ENCODE assay signal across 18 cellular contexts in genomic region chr2:3494984-3495666, GRCh38. TPM values are rescaled to one million over a fixed set of nuclear protein-coding genes. Genes with fewer than 3 reads are reported as not detected.
A peak's percentile ranks its signal among the peaks of the same experiment; 100 is the strongest.
DNase-seq lines count a peak whose midpoint lies in the region; ATAC-seq and TF ChIP-seq lines count a peak whose summit lies in the region.
"Had no signal": no experiment of that assay in that cellular context is flagged by ENCODE, and none has a peak within 500 bp of the region (broad histone marks: within the 10 kb centered on the region; RNA-seq: fewer than 3 reads in every experiment).

No MANE protein-coding gene starts in this region.

- no peak overlapping the region for H3K27ac Mint-ChIP-seq in activated CD8-positive, alpha-beta memory T cell treated with anti-CD3 and anti-CD28 coated beads, Interleukin-2, amount 10 ng/mL, durations not matched to agents 7 days and 5 days
- H3K27ac Mint-ChIP-seq in osteocyte (ENCODE audit: unreplicated experiment) = no peak overlapping the region
- H3K27ac Mint-ChIP-seq: B cell; CD4-positive, alpha-beta T cell; GM23338 had no signal

- POLR2A ChIA-PET in HEK293 (lab: Yijun Ruan, JAX) = no interaction called here

- H3K27me3 Mint-ChIP-seq in activated CD8-positive, alpha-beta memory T cell treated with anti-CD3 and anti-CD28 coated beads, Interleukin-2, amount 10 ng/mL, durations not matched to agents 7 days and 5 days = no peaks in the 10 kb centered on the region
- H3K27me3 Mint-ChIP-seq in osteocyte (ENCODE audit: unreplicated experiment) = no peaks in the 10 kb centered on the region
- H3K27me3 Mint-ChIP-seq: B cell; CD4-positive, alpha-beta T cell had no signal

- peaks cover 12% of the 10 kb centered on the region for H3K4me1 Mint-ChIP-seq in activated CD8-positive, alpha-beta memory T cell treated with anti-CD3 and anti-CD28 coated beads, Interleukin-2, amount 10 ng/mL, durations not matched to agents 7 days and 5 days
- H3K4me1 Mint-ChIP-seq in osteocyte (ENCODE audit: unreplicated experiment) = peaks cover 6% of the 10 kb centered on the region
- H3K4me1 Mint-ChIP-seq: B cell had no signal

- TF ChIP-seq EP300 in sigmoid colon (IDR thresholded peaks at IDR 0.05) = no peak

- TF ChIP-seq POLR2A in sigmoid colon (IDR thresholded peaks at IDR 0.05) = no peak

- H3K9me3 ChIP-seq in HEK293 (ENCODE audit: control insufficient read depth, insufficient read depth, low read depth, low read length) = no peaks in the 10 kb centered on the region
- H3K9me3 ChIP-seq in sigmoid colon = no peaks in the 10 kb centered on the region

- peaks cover 2% of the 10 kb centered on the region for H3K36me3 Mint-ChIP-seq in activated CD8-positive, alpha-beta memory T cell treated with anti-CD3 and anti-CD28 coated beads, Interleukin-2, amount 10 ng/mL, durations not matched to agents 7 days and 5 days
- H3K36me3 Mint-ChIP-seq in osteocyte (ENCODE audit: unreplicated experiment) = peaks cover 27% of the 10 kb centered on the region

- intact Hi-C loops in sigmoid colon (cut with DNase I) = no loop called here

- ATAC-seq in activated CD8-positive, alpha-beta memory T cell treated with anti-CD3 and anti-CD28 coated beads, Interleukin-2, amount 10 ng/mL, durations not matched to agents 7 days and 5 days = no peak
- ATAC-seq in left lobe of liver (no peak), HG03039 (IDR thresholded peaks at IDR 0.05; ENCODE audit: unreplicated experiment) (no peak)
- ATAC-seq: GM12878, GM23338 had no signal

- no peaks in the 10 kb centered on the region for H3K4me1 ChIP-seq in HEK293 (ENCODE audit: control insufficient read depth, insufficient read depth, low read length)
- H3K4me1 ChIP-seq in sigmoid colon = peaks cover 0 to 4% (median 0%) of the 10 kb centered on the region in 4 donors

- H3K9me3 Mint-ChIP-seq in activated CD8-positive, alpha-beta memory T cell treated with anti-CD3 and anti-CD28 coated beads, Interleukin-2, amount 10 ng/mL, durations not matched to agents 7 days and 5 days (ENCODE audit: low read depth) = no peaks in the 10 kb centered on the region
- H3K9me3 Mint-ChIP-seq in osteocyte (ENCODE audit: unreplicated experiment) = no peaks in the 10 kb centered on the region
- H3K9me3 Mint-ChIP-seq: CD4-positive, alpha-beta T cell; GM23338; H9 had no signal

- DNase-seq in activated CD8-positive, alpha-beta memory T cell treated with anti-CD3 and anti-CD28 coated beads for 24 hours = peak; percentile 47
- no peak for DNase-seq in activated CD8-positive, alpha-beta memory T cell treated with anti-CD3 and anti-CD28 coated beads, Interleukin-2, amount 10 ng/mL, durations not matched to agents 7 days and 5 days
- DNase-seq in left lobe of liver (ENCODE audit: low spot score) = peak; percentile 27
- peak; percentile 63 for DNase-seq in osteocyte (ENCODE audit: extremely low spot score, unreplicated experiment)
- DNase-seq in NCI-H1048 (lab: John Stamatoyannopoulos, UW) = no peak
- DNase-seq in sigmoid colon = no peak
- DNase-seq: 8988T; ACHN; C1 segment of cervical spinal cord; CD4-positive, alpha-beta T cell; DMS79; H9 had no signal

- peaks cover 0 to 41% of the 10 kb centered on the region in 2 experiments; a peak in 1 of 3 replicates for H3K36me3 ChIP-seq in HEK293 (ENCODE audit: control insufficient read depth in 2 of 2, insufficient read depth in 1 of 2, low read length in 2 of 2)
- H3K36me3 ChIP-seq in sigmoid colon = peaks cover 13 to 53% (median 40%) of the 10 kb centered on the region in 4 donors

- 91 to 94% methylated on average over 13 of the region's 13 CpGs for WGBS in sigmoid colon, 2 donors

- H3K4me3 Mint-ChIP-seq in activated CD8-positive, alpha-beta memory T cell treated with anti-CD3 and anti-CD28 coated beads, Interleukin-2, amount 10 ng/mL, durations not matched to agents 7 days and 5 days = no peak overlapping the region
- no peak overlapping the region for H3K4me3 Mint-ChIP-seq in osteocyte (ENCODE audit: unreplicated experiment)
- H3K4me3 Mint-ChIP-seq: B cell; CD4-positive, alpha-beta T cell; GM23338; H9 had no signal

- no peaks in the 10 kb centered on the region for H3K27me3 ChIP-seq in sigmoid colon

- CTCF ChIA-PET in activated CD8-positive, alpha-beta memory T cell treated with anti-CD3 and anti-CD28 coated beads, Interleukin-2, amount 10 ng/mL, durations not matched to agents 7 days and 5 days (lab: Charles Lee) = no interaction called here
- CTCF ChIA-PET in HEK293 (lab: Yijun Ruan, JAX) = no interaction called here

- no peak overlapping the region for H3K4me3 ChIP-seq in HEK293 (ENCODE audit: low read depth, low read length)
- no peak overlapping the region for H3K4me3 ChIP-seq in sigmoid colon
- H3K4me3 ChIP-seq: GM12878, GM23338 had no signal

- TF ChIP-seq CTCF in HEK293 (tag by site-specific recombination; IDR thresholded peaks at IDR 0.05) (no peak), osteocyte (IDR thresholded peaks at IDR 0.05) (no peak), sigmoid colon (IDR thresholded peaks at IDR 0.05) (no peak)

- H3K27ac ChIP-seq in HEK293 (ENCODE audit: extremely low read depth, low read depth, low read length) = no peak overlapping the region
- no peak overlapping the region for H3K27ac ChIP-seq in sigmoid colon
- H3K27ac ChIP-seq: HL-60 had no signal

TF ChIP-seq in HEK293, 187 proteins besides CTCF, POLR2A, EP300 and RAD21:
- no peak for TF ChIP-seq ZNF121 (tag by site-specific recombination; IDR thresholded peaks at IDR 0.05)
- TF ChIP-seq ZNF148 (tag by site-specific recombination; IDR thresholded peaks at IDR 0.05; ENCODE audit: borderline replicate concordance) = no peak
- no peak for TF ChIP-seq SETDB1 (IDR thresholded peaks at IDR 0.05; ENCODE audit: insufficient read length, low read length)
- TF ChIP-seq ZNF174 (tag by site-specific recombination; IDR thresholded peaks at IDR 0.05) = no peak
- TF ChIP-seq ZNF214 (tag by site-specific recombination; IDR thresholded peaks at IDR 0.05; ENCODE audit: borderline replicate concordance) = no peak
- TF ChIP-seq ZNF560 (tag by site-specific recombination; IDR thresholded peaks at IDR 0.05; ENCODE audit: borderline replicate concordance) = no peak
- peak; percentile 70; the same call in 1 of the 2 replicates for TF ChIP-seq SCRT2 (tag by site-specific recombination; IDR thresholded peaks at IDR 0.05)
- TF ChIP-seq ZFHX2 (tag by site-specific recombination; conservative IDR thresholded peaks at IDR 0.05) = no peak

RNA-seq across cellular contexts. Expression of gene ADI1, which starts 24.2 kb away (rescaled TPM):
- 10 to 100 TPM; 15.0 to 16.6 TPM for total RNA-seq in activated CD8-positive, alpha-beta memory T cell treated with anti-CD3 and anti-CD28 coated beads, Interleukin-2, amount 10 ng/mL, durations not matched to agents 7 days and 5 days
- total RNA-seq in left lobe of liver = 297 TPM
- total RNA-seq in osteocyte = 48.5 and 54.0 TPM in 2 replicates
- 100 to 1,000 TPM in 1 of 4 donors, 10 to 100 TPM in 3; 35.7 to 104 (median 77.1) TPM for total RNA-seq in sigmoid colon
- polyA plus RNA-seq in sigmoid colon = 100 to 1,000 TPM in 2 of 3 donors, 10 to 100 TPM in 1; 47.4 to 114 (median 111) TPM

Comparison
In these comparisons a context has a peak if more than half of its experiments do, and no peak if none do; other contexts are left out.
1. DNase-seq: peak in activated CD8-positive, alpha-beta memory T cell treated with anti-CD3 and anti-CD28 coated beads for 24 hours (single experiment), left lobe of liver (single experiment) and osteocyte (single experiment); none in activated CD8-positive, alpha-beta memory T cell treated with anti-CD3 and anti-CD28 coated beads, Interleukin-2, amount 10 ng/mL, durations not matched to agents 7 days and 5 days (single experiment), NCI-H1048 (single experiment) and sigmoid colon (single experiment).